In genomic region chr2:155965415-155966070, GRCh38 we compare ENCODE assay signal across 1 cellular context.
TF ChIP-seq lines count a peak whose summit lies in the region.

No MANE protein-coding gene starts in this region.

TF ChIP-seq in SK-N-SH, 30 proteins besides CTCF, POLR2A, EP300 and RAD21 (continued from another document):
- TF ChIP-seq MXI1 (IDR thresholded peaks at IDR 0.05; ENCODE audit: low read depth, low read length): no peak
